In the genomic region with DNA sequence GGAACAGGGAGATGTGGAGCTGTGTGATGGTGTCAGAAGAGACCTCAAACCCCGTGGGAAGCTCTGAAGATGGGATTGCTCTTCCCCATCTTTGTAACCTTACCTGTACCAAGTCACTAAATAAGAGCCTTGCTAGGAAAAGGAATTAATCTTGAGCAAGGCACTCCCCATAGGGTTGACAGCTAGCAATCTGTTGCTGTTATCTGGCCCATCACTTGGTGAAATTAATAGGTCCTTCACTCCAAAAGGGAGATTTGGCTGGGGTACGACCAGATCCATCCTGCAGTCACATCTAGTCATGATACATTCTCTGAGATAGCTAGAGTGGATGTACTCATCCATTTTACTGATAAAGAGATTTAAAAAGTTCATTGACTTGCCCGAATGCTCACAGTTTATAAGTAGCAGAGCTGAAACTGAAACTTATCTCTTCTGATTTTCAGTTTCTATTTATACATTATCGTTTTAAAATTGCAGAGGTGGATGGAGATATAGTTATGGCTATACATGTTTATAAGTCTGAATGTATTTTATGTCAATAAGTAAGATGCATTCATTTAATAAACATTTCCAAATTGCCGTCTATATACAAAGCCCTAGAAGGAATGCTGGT, we compare ENCODE assay signal across 11 cellular contexts.
DNase-seq lines count a peak whose midpoint lies in the region; ATAC-seq lines count a peak whose summit lies in the region.
"Had no signal": no experiment of that assay in that cellular context is flagged by ENCODE, and none has a peak within 500 bp of the region (broad histone marks: within the 10 kb centered on the region; RNA-seq: fewer than 3 reads in every experiment).

No MANE protein-coding gene starts in this region.

- H3K4me1 Mint-ChIP-seq in T-helper 17 cell = peaks cover 10% of the 10 kb centered on the region

- DNase-seq in T-helper 17 cell (no peak), middle frontal gyrus (ENCODE audit: extremely low spot score, low spot score) (no peak), NCI-H748 treated with DMSO at 0.1 percent for 48 hours (lab: John Stamatoyannopoulos, UW) (no peak), iPS-NIHi11 (ENCODE audit: low spot score) (no peak)
- DNase-seq in activated naive CD4-positive, alpha-beta T cell treated with anti-CD3 and anti-CD28 coated beads, Interleukin-2, amount 50 U/mL, for 16 hours = no peak
- DNase-seq: activated CD8-positive, alpha-beta memory T cell treated with anti-CD3 and anti-CD28 coated beads, Interleukin-2, amount 50 U/mL, for 48 hours; stimulated activated CD4-positive, alpha-beta T cell treated with anti-CD3 and anti-CD28 coated beads, Interleukin-2, amount 100 ng/mL, for 24 hours; stimulated activated naive CD4-positive, alpha-beta T cell had no signal

- ATAC-seq in GM18861 (IDR thresholded peaks at IDR 0.05; ENCODE audit: unreplicated experiment) (peak; percentile 96), GM21360 (IDR thresholded peaks at IDR 0.05; ENCODE audit: unreplicated experiment) (peak; percentile 91), HG02970 (IDR thresholded peaks at IDR 0.05; ENCODE audit: low FRiP score, unreplicated experiment) (peak; percentile 64), T-helper 17 cell (no peak)

- peak overlapping the region; percentile 1 for H3K27ac Mint-ChIP-seq in T-helper 17 cell

- no peaks in the 10 kb centered on the region for H3K9me3 ChIP-seq in T-helper 17 cell (ENCODE audit: control insufficient read depth, low read length, poor library complexity, severe bottlenecking)

- H3K27me3 Mint-ChIP-seq in T-helper 17 cell = no peaks in the 10 kb centered on the region

- peak overlapping the region; percentile 62 for H3K4me3 Mint-ChIP-seq in T-helper 17 cell

- peaks cover 3% of the 10 kb centered on the region for H3K36me3 Mint-ChIP-seq in T-helper 17 cell (ENCODE audit: low read depth)
